In genomic region chr11:88359529-88359928, GRCh38 we compare ENCODE assay signal across 9 cellular contexts. TPM values are rescaled to one million over a fixed set of nuclear protein-coding genes. Genes with fewer than 3 reads are reported as not detected.
A peak's percentile ranks its signal among the peaks of the same experiment; 100 is the strongest.
DNase-seq lines count a peak whose midpoint lies in the region; ATAC-seq lines count a peak whose summit lies in the region.
"Had no signal": no experiment of that assay in that cellular context is flagged by ENCODE, and none has a peak within 500 bp of the region (broad histone marks: within the 10 kb centered on the region; RNA-seq: fewer than 3 reads in every experiment).

No MANE protein-coding gene starts in this region.

- H3K79me2 ChIP-seq in Karpas-422 (ENCODE audit: low read length), result no peaks in the 10 kb centered on the region

- H3K9me3 Mint-ChIP-seq in memory B cell, result no peaks in the 10 kb centered on the region

- no peak overlapping the region for H3K27ac ChIP-seq in Karpas-422 (ENCODE audit: low read length)
- H3K27ac ChIP-seq: 22Rv1 had no signal

- no peaks in the 10 kb centered on the region for H3K36me3 ChIP-seq in Karpas-422 (ENCODE audit: insufficient read depth, low read length)

- no peaks in the 10 kb centered on the region for H3K9me3 ChIP-seq in Karpas-422 (ENCODE audit: low read length)

- H3K4me1 ChIP-seq in Karpas-422 (ENCODE audit: low read length), result peaks cover 15% of the 10 kb centered on the region

- DNase-seq in DMS53 (lab: John Stamatoyannopoulos, UW), result peak; percentile 50
- no peak for DNase-seq in DMS53 treated with DMSO at 0.1 percent for 48 hours (lab: John Stamatoyannopoulos, UW; ENCODE audit: unreplicated experiment)
- DNase-seq in Karpas-422, result peak; percentile 79
- DNase-seq in memory B cell (ENCODE audit: low spot score in 2 of 2), result no peak
- no peak for DNase-seq in AG08396 (ENCODE audit: low spot score)
- no peak for DNase-seq in SK-N-DZ (ENCODE audit: low spot score)
- DNase-seq in NCI-H2171 (lab: John Stamatoyannopoulos, UW), result no peak

- no peaks in the 10 kb centered on the region for H4K20me1 ChIP-seq in Karpas-422 (ENCODE audit: insufficient read depth, low read depth, low read length)

- H3K27ac Mint-ChIP-seq in memory B cell, result no peak overlapping the region

- peak overlapping the region; percentile 44 for H3K4me2 ChIP-seq in Karpas-422 (ENCODE audit: low read depth, low read length, poor library complexity, severe bottlenecking)

- H3K4me1 Mint-ChIP-seq in memory B cell, result peaks cover 16% of the 10 kb centered on the region

- no peaks in the 10 kb centered on the region for H3K27me3 ChIP-seq in Karpas-422 (ENCODE audit: low read length)

- H3K4me3 ChIP-seq in Karpas-422 (ENCODE audit: low read length), result no peak overlapping the region

- no peak overlapping the region for H3K9ac ChIP-seq in Karpas-422 (ENCODE audit: low read length)

- no peaks in the 10 kb centered on the region for H3K27me3 Mint-ChIP-seq in memory B cell

- peak overlapping the region; percentile 33; the same call in 1 of the 2 replicates for H2AFZ ChIP-seq in Karpas-422 (ENCODE audit: low read length)

- no peaks in the 10 kb centered on the region for H3K9me2 ChIP-seq in Karpas-422 (replicated peaks; ENCODE audit: insufficient read depth, low read length)

- no peaks in the 10 kb centered on the region for H3K36me3 Mint-ChIP-seq in memory B cell

- H3K4me3 Mint-ChIP-seq in memory B cell, result peak overlapping the region; percentile 36

- ATAC-seq in HG02588 (IDR thresholded peaks at IDR 0.05; ENCODE audit: unreplicated experiment) (peak; percentile 67), memory B cell (ENCODE audit: low read depth) (peak; percentile 84)

RNA-seq across cellular contexts. Expression of gene CTSC, which starts 22.0 kb away (rescaled TPM):
- 259 and 453 TPM in 2 replicates for total RNA-seq in Karpas-422 (2014; rRNA removed; shearing (Covaris generic); ENCODE audit: low replicate concordance)
- 183 and 193 TPM in 2 replicates for polyA plus RNA-seq in SK-N-DZ (2014; cell fraction: cytosol; rRNA removed)
- 123 and 152 TPM in 2 replicates for polyA plus RNA-seq in SK-N-DZ (2014; cell fraction: nucleus; rRNA removed)

Comparison
In these comparisons a context has a peak if more than half of its experiments do, and no peak if none do; other contexts are left out.
1. DNase-seq: peak in DMS53 (single experiment) and Karpas-422 (single experiment); none in DMS53 treated with DMSO at 0.1 percent for 48 hours (single experiment), memory B cell (0 of 2), AG08396 (single experiment), SK-N-DZ (single experiment) and NCI-H2171 (single experiment).